ENCODE assay signal across 33 cellular contexts in genomic region chr1:8013399-8013798, GRCh38. TPM values are rescaled to one million over a fixed set of nuclear protein-coding genes. Genes with fewer than 3 reads are reported as not detected.
A peak's percentile ranks its signal among the peaks of the same experiment; 100 is the strongest.
DNase-seq lines count a peak whose midpoint lies in the region; ATAC-seq, FAIRE-seq and TF ChIP-seq lines count a peak whose summit lies in the region.
"Had no signal": no experiment of that assay in that cellular context is flagged by ENCODE, and none has a peak within 500 bp of the region (broad histone marks: within the 10 kb centered on the region; RNA-seq: fewer than 3 reads in every experiment).

No MANE protein-coding gene starts in this region.

- peaks cover 62% of the 10 kb centered on the region for H3K36me3 ChIP-seq in PC-9 (ENCODE audit: low read depth)
- H3K36me3 ChIP-seq: ovary had no signal

- no peaks in the 10 kb centered on the region for H3K9me3 ChIP-seq in PC-9 (ENCODE audit: insufficient read depth, low read depth)
- H3K9me3 ChIP-seq: heart left ventricle, ovary, SJSA1, tibial artery had no signal

- no peak for FAIRE-seq in GM12892 (lab: Jason Lieb, UNC)

- BruUV-seq in PC-9 (replicated peaks; lab: Mats Ljungman, UMichigan), result no TSS peak

- no peak for ATAC-seq in HG03159 (IDR thresholded peaks at IDR 0.05; ENCODE audit: unreplicated experiment)
- ATAC-seq: heart left ventricle; stimulated activated naive CD8-positive, alpha-beta T cell treated with anti-CD3 and anti-CD28 coated beads, Interleukin-15, amount 100 ng/mL, for 72 hours had no signal

- H3K27me3 ChIP-seq in PC-9 (ENCODE audit: insufficient read depth, low read depth), result no peaks in the 10 kb centered on the region
- H3K27me3 ChIP-seq: heart left ventricle, ovary, SJSA1, tibial artery had no signal

- no peak overlapping the region for H2AFZ ChIP-seq in PC-9
- H2AFZ ChIP-seq: GM23248 had no signal

- H4K20me1 ChIP-seq in PC-9 (ENCODE audit: insufficient read depth), result peaks cover 75% of the 10 kb centered on the region

- peaks cover 60% of the 10 kb centered on the region for H3K4me1 ChIP-seq in PC-9 (replicated peaks; ENCODE audit: insufficient read depth)

- H3K9me3 Mint-ChIP-seq in mesothelial cell of epicardium, result no peaks in the 10 kb centered on the region
- H3K9me3 Mint-ChIP-seq: activated naive CD4-positive, alpha-beta T cell treated with anti-CD3 and anti-CD28 coated beads, Interleukin-2, amount 50 U/mL, for 24 hours; HFFc6; IgD-negative memory B cell; nephron progenitor cell; stimulated activated naive CD8-positive, alpha-beta T cell treated with anti-CD3 and anti-CD28 coated beads, Interleukin-15, amount 100 ng/mL, for 72 hours had no signal

- intact Hi-C loops in PC-9 (cut with micrococcal nuclease; ENCODE audit: unreplicated experiment), result no loop called here

- H3K9me2 ChIP-seq in PC-9 (ENCODE audit: insufficient read depth), result no peaks in the 10 kb centered on the region

- CTCF ChIA-PET in PC-9 (lab: Charles Lee), result interaction anchor here (0.6 kb wide), 1 partner anchor 148 kb away, joined by 4 read pairs; no protein-coding TSS in a partner anchor

- H3F3A ChIP-seq in PC-9 (ENCODE audit: insufficient read depth, low read depth), result peaks cover 98% of the 10 kb centered on the region

- peak overlapping the region; percentile 91; the same call in 1 of the 2 replicates for H3K4me2 ChIP-seq in PC-9

- TF ChIP-seq CTCF in PC-9 (conservative IDR thresholded peaks at IDR 0.05), result no peak
- no peak for TF ChIP-seq CTCF in choroid plexus epithelial cell (conservative IDR thresholded peaks at IDR 0.05; ENCODE audit: low read depth, low read length)
- TF ChIP-seq CTCF in mesothelial cell of epicardium (IDR thresholded peaks at IDR 0.05; ENCODE audit: unreplicated experiment), result no peak

- H3K79me2 ChIP-seq in PC-9 (ENCODE audit: low read depth), result peaks cover 86% of the 10 kb centered on the region

- H3K27ac Mint-ChIP-seq in mesothelial cell of epicardium, result peak overlapping the region; percentile 62
- H3K27ac Mint-ChIP-seq: activated naive CD4-positive, alpha-beta T cell treated with anti-CD3 and anti-CD28 coated beads, Interleukin-2, amount 50 U/mL, for 24 hours; IgD-negative memory B cell; nephron progenitor cell; stimulated activated naive CD8-positive, alpha-beta T cell treated with anti-CD3 and anti-CD28 coated beads, Interleukin-15, amount 100 ng/mL, for 72 hours had no signal

- DNase-seq in PC-9 (no peak), choroid plexus epithelial cell (ENCODE audit: low read depth) (peak; percentile 27), mesothelial cell of epicardium (ENCODE audit: low spot score in 2 of 2, unreplicated experiment in 2 of 2) (no peak), GM12892 (ENCODE audit: insufficient read length) (no peak)
- DNase-seq in activated CD8-positive, alpha-beta memory T cell treated with anti-CD3 and anti-CD28 coated beads, Interleukin-2, amount 50 U/mL, for 48 hours, result no peak
- DNase-seq: activated CD4-positive, alpha-beta T cell treated with anti-CD3 and anti-CD28 coated beads for 48 hours; activated T-cell treated with anti-CD3 and anti-CD28 coated beads for 4 hours; amygdala; DMS79 treated with DMSO at 0.1 percent for 48 hours; effector CD8-positive, alpha-beta T cell; foreskin fibroblast; GDM1; GM23248; heart left ventricle; HFFc6; kidney glomerular epithelial cell; NCI-H1436 treated with DMSO at 0.1 percent for 48 hours; NCI-H345; NCI-H748 treated with DMSO at 0.1 percent for 48 hours; nephron progenitor cell; ovary; retina; stimulated activated naive CD8-positive, alpha-beta T cell treated with anti-CD3 and anti-CD28 coated beads, Interleukin-15, amount 100 ng/mL, for 72 hours; T-helper 9 cell; tibial artery had no signal

- no peak for TF ChIP-seq POLR2A in GM12892 (IDR thresholded peaks at IDR 0.05; ENCODE audit: low read depth, low read length)

- H3K27ac ChIP-seq in PC-9, result peak overlapping the region; percentile 48
- peak overlapping the region; percentile 3 for H3K27ac ChIP-seq in temporal lobe (ENCODE audit: low read depth, low read length)
- H3K27ac ChIP-seq: C4-2B, GM23248, ovary, SJSA1 had no signal

- H3K4me1 Mint-ChIP-seq in mesothelial cell of epicardium, result peaks cover 42% of the 10 kb centered on the region
- H3K4me1 Mint-ChIP-seq: activated naive CD4-positive, alpha-beta T cell treated with anti-CD3 and anti-CD28 coated beads, Interleukin-2, amount 50 U/mL, for 24 hours had no signal

- H3K4me3 Mint-ChIP-seq in mesothelial cell of epicardium, result no peak overlapping the region
- H3K4me3 Mint-ChIP-seq: activated naive CD4-positive, alpha-beta T cell treated with anti-CD3 and anti-CD28 coated beads, Interleukin-2, amount 50 U/mL, for 24 hours; HFFc6; IgD-negative memory B cell; nephron progenitor cell; stimulated activated naive CD8-positive, alpha-beta T cell treated with anti-CD3 and anti-CD28 coated beads, Interleukin-15, amount 100 ng/mL, for 72 hours had no signal

- H3K4me3 ChIP-seq in PC-9, result no peak overlapping the region
- H3K4me3 ChIP-seq in choroid plexus epithelial cell (ENCODE audit: low read depth, low read length), result no peak overlapping the region
- H3K4me3 ChIP-seq: coronary artery, GM23248, heart left ventricle, lung, ovary, SJSA1, tibial artery had no signal

- H3K36me3 Mint-ChIP-seq in mesothelial cell of epicardium, result peaks cover 22% of the 10 kb centered on the region

- POLR2A ChIA-PET in PC-9 (lab: Charles Lee; ENCODE audit: unreplicated experiment), result no interaction called here

- H3K27me3 Mint-ChIP-seq in mesothelial cell of epicardium (ENCODE audit: low read depth), result no peaks in the 10 kb centered on the region

RNA-seq across cellular contexts. Expression of gene ERRFI1, which starts 12.7 kb away (rescaled TPM):
- total RNA-seq in PC-9 (2021), result 44.9 and 47.8 TPM in 2 replicates
- 124 to 134 TPM (median 130 TPM) in 3 replicates for total RNA-seq in mesothelial cell of epicardium
- 10.3 TPM for total RNA-seq in temporal lobe
- 1.9 TPM for polyA plus RNA-seq in GM12892 (2012; ENCODE audit: missing spikeins)

RNA-seq across cellular contexts. Expression of gene PARK7, which starts 51.9 kb away (rescaled TPM):
- total RNA-seq in PC-9 (2021) (242 and 291 TPM in 2 replicates), mesothelial cell of epicardium (187 to 207 TPM (median 200 TPM) in 3 replicates), temporal lobe (108 TPM)
- 538 TPM for polyA plus RNA-seq in GM12892 (2012; ENCODE audit: missing spikeins)
